1 cellular context compared by ENCODE assay signal in the genomic region with DNA sequence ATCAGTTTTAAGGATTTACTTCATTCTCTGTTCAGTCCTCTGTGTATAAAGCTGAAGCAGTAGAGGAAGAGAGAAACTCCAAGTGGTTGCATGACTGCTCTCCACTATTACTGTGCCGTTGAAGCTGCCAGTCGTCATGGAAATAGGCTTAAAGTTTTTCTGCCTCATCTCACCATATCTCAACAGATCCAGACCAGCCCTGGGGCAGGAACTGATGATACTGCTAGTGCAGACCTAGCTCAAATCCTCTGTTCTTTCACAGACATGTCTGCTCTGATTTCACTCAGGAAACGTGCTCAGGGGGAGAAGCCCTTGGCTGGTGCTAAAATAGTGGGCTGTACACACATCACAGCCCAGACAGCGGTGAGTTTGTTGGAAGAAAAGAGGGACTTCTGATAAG.
TF ChIP-seq lines count a peak whose summit lies in the region.

No MANE protein-coding gene starts in this region.

TF ChIP-seq in GM23338, 12 proteins besides CTCF, POLR2A, EP300 and RAD21 (continued from another document):
- TF ChIP-seq, protein P1, sequence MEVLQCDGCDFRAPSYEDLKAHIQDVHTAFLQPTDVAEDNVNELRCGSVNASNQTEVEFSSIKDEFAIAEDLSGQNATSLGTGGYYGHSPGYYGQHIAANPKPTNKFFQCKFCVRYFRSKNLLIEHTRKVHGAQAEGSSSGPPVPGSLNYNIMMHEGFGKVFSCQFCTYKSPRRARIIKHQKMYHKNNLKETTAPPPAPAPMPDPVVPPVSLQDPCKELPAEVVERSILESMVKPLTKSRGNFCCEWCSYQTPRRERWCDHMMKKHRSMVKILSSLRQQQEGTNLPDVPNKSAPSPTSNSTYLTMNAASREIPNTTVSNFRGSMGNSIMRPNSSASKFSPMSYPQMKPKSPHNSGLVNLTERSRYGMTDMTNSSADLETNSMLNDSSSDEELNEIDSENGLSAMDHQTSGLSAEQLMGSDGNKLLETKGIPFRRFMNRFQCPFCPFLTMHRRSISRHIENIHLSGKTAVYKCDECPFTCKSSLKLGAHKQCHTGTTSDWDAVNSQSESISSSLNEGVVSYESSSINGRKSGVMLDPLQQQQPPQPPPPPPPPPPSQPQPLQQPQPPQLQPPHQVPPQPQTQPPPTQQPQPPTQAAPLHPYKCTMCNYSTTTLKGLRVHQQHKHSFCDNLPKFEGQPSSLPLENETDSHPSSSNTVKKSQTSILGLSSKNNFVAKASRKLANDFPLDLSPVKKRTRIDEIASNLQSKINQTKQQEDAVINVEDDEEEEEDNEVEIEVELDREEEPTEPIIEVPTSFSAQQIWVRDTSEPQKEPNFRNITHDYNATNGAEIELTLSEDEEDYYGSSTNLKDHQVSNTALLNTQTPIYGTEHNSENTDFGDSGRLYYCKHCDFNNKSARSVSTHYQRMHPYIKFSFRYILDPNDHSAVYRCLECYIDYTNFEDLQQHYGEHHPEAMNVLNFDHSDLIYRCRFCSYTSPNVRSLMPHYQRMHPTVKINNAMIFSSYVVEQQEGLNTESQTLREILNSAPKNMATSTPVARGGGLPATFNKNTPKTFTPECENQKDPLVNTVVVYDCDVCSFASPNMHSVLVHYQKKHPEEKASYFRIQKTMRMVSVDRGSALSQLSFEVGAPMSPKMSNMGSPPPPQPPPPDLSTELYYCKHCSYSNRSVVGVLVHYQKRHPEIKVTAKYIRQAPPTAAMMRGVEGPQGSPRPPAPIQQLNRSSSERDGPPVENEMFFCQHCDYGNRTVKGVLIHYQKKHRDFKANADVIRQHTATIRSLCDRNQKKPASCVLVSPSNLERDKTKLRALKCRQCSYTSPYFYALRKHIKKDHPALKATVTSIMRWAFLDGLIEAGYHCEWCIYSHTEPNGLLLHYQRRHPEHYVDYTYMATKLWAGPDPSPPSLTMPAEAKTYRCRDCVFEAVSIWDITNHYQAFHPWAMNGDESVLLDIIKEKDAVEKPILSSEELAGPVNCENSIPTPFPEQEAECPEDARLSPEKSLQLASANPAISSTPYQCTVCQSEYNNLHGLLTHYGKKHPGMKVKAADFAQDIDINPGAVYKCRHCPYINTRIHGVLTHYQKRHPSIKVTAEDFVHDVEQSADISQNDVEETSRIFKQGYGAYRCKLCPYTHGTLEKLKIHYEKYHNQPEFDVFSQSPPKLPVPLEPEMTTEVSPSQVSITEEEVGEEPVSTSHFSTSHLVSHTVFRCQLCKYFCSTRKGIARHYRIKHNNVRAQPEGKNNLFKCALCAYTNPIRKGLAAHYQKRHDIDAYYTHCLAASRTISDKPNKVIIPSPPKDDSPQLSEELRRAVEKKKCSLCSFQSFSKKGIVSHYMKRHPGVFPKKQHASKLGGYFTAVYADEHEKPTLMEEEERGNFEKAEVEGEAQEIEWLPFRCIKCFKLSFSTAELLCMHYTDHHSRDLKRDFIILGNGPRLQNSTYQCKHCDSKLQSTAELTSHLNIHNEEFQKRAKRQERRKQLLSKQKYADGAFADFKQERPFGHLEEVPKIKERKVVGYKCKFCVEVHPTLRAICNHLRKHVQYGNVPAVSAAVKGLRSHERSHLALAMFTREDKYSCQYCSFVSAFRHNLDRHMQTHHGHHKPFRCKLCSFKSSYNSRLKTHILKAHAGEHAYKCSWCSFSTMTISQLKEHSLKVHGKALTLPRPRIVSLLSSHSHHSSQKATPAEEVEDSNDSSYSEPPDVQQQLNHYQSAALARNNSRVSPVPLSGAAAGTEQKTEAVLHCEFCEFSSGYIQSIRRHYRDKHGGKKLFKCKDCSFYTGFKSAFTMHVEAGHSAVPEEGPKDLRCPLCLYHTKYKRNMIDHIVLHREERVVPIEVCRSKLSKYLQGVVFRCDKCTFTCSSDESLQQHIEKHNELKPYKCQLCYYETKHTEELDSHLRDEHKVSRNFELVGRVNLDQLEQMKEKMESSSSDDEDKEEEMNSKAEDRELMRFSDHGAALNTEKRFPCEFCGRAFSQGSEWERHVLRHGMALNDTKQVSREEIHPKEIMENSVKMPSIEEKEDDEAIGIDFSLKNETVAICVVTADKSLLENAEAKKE (CRISPR knock-in tag; IDR thresholded peaks at IDR 0.05): no peak
- TF ChIP-seq EZH2 (IDR thresholded peaks at IDR 0.05; ENCODE audit: low read depth, unreplicated experiment) (no peak), POLR2AphosphoS5 (IDR thresholded peaks at IDR 0.05; ENCODE audit: low read depth) (no peak), ZNF331 (CRISPR knock-in tag; IDR thresholded peaks at IDR 0.05; ENCODE audit: low read depth) (no peak), NANOG (IDR thresholded peaks at IDR 0.05; ENCODE audit: borderline replicate concordance) (no peak)
- TF ChIP-seq, protein P2, sequence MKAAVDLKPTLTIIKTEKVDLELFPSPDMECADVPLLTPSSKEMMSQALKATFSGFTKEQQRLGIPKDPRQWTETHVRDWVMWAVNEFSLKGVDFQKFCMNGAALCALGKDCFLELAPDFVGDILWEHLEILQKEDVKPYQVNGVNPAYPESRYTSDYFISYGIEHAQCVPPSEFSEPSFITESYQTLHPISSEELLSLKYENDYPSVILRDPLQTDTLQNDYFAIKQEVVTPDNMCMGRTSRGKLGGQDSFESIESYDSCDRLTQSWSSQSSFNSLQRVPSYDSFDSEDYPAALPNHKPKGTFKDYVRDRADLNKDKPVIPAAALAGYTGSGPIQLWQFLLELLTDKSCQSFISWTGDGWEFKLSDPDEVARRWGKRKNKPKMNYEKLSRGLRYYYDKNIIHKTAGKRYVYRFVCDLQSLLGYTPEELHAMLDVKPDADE (IDR thresholded peaks at IDR 0.05): no peak
